Comparison of ENCODE assay signal across 20 cellular contexts in genomic region chr2:54858021-54858681, GRCh38.
DNase-seq lines count a peak whose midpoint lies in the region; TF ChIP-seq lines count a peak whose summit lies in the region.
"Had no signal": no experiment of that assay in that cellular context is flagged by ENCODE, and none has a peak within 500 bp of the region (broad histone marks: within the 10 kb centered on the region; RNA-seq: fewer than 3 reads in every experiment).

No MANE protein-coding gene starts in this region.

- H3K4me1 ChIP-seq in liver (ENCODE audit: control insufficient read depth in 4 of 4, insufficient read depth in 4 of 4, low read length in 3 of 4): peaks cover 4 to 17% (median 6%) of the 10 kb centered on the region in 4 donors
- H3K4me1 ChIP-seq: heart right ventricle, right atrium auricular region had no signal

- peak; percentile 23 to 39 for TF ChIP-seq RAD21 in liver (IDR thresholded peaks at IDR 0.05)

- H3K27ac ChIP-seq in liver (ENCODE audit: low read depth in 1 of 2, low read length in 2 of 2): no peak overlapping the region
- H3K27ac ChIP-seq: coronary artery, heart right ventricle, neutrophil, right atrium auricular region had no signal

- TF ChIP-seq CTCF in liver (IDR thresholded peaks at IDR 0.05; ENCODE audit: low read depth, low read length, missing input control): peak; percentile 15

- H3K27me3 Mint-ChIP-seq in activated CD4-positive, alpha-beta memory T cell treated with anti-CD3 and anti-CD28 coated beads, Interleukin-2, amount 10 ng/mL, durations not matched to agents 7 days and 5 days: no peaks in the 10 kb centered on the region
- H3K27me3 Mint-ChIP-seq: activated T-helper 17 cell treated with anti-CD3 and anti-CD28 coated beads, Interleukin-2, amount 50 U/mL, for 72 hours; B cell; IgD-negative memory B cell had no signal

- 42% methylated on average over 3 of the region's 3 CpGs for WGBS in liver

- H3K27me3 ChIP-seq in liver (ENCODE audit: control insufficient read depth in 4 of 4, insufficient read depth in 4 of 4, low read length in 3 of 4): no peaks in the 10 kb centered on the region
- H3K27me3 ChIP-seq: heart right ventricle, neutrophil, right atrium auricular region had no signal

- no peaks in the 10 kb centered on the region for H3K9me3 Mint-ChIP-seq in activated CD4-positive, alpha-beta memory T cell treated with anti-CD3 and anti-CD28 coated beads, Interleukin-2, amount 10 ng/mL, durations not matched to agents 7 days and 5 days
- H3K9me3 Mint-ChIP-seq: activated T-helper 17 cell treated with anti-CD3 and anti-CD28 coated beads, Interleukin-2, amount 50 U/mL, for 72 hours had no signal

- no peaks in the 10 kb centered on the region for H3K36me3 ChIP-seq in liver (ENCODE audit: control insufficient read depth in 4 of 4, insufficient read depth in 3 of 4, low read depth in 1 of 4, low read length in 3 of 4)
- H3K36me3 ChIP-seq: heart right ventricle, neutrophil, right atrium auricular region had no signal

- no peak overlapping the region for H3K4me3 Mint-ChIP-seq in activated CD4-positive, alpha-beta memory T cell treated with anti-CD3 and anti-CD28 coated beads, Interleukin-2, amount 10 ng/mL, durations not matched to agents 7 days and 5 days
- H3K4me3 Mint-ChIP-seq: activated T-helper 17 cell treated with anti-CD3 and anti-CD28 coated beads, Interleukin-2, amount 50 U/mL, for 72 hours; B cell; IgD-negative memory B cell had no signal

- POLR2A ChIA-PET in activated CD4-positive, alpha-beta memory T cell treated with anti-CD3 and anti-CD28 coated beads, Interleukin-2, amount 10 ng/mL, durations not matched to agents 7 days and 5 days (lab: Charles Lee): no interaction called here

- no peaks in the 10 kb centered on the region for H3K9me3 ChIP-seq in liver (ENCODE audit: control insufficient read depth in 4 of 4, low read length in 3 of 4)
- H3K9me3 ChIP-seq: neutrophil, right atrium auricular region had no signal

- H3K4me1 Mint-ChIP-seq in activated CD4-positive, alpha-beta memory T cell treated with anti-CD3 and anti-CD28 coated beads, Interleukin-2, amount 10 ng/mL, durations not matched to agents 7 days and 5 days: no peaks in the 10 kb centered on the region
- H3K4me1 Mint-ChIP-seq: activated T-helper 17 cell treated with anti-CD3 and anti-CD28 coated beads, Interleukin-2, amount 50 U/mL, for 72 hours; B cell; IgD-negative memory B cell had no signal

- CTCF ChIA-PET in activated CD4-positive, alpha-beta memory T cell treated with anti-CD3 and anti-CD28 coated beads, Interleukin-2, amount 10 ng/mL, durations not matched to agents 7 days and 5 days (lab: Charles Lee): no interaction called here

- no peak overlapping the region for H3K9ac ChIP-seq in liver (ENCODE audit: low read depth in 1 of 2, low read length in 2 of 2)

- DNase-seq in ELR (ENCODE audit: low read depth) (peak; percentile 65), NCI-H446 (lab: John Stamatoyannopoulos, UW) (peak; percentile 42 to 80), cerebellar cortex (ENCODE audit: low spot score) (peak; percentile 15), GM19238 (ENCODE audit: insufficient read length, low spot score) (no peak), mucosa of gallbladder (ENCODE audit: low spot score) (no peak), T-helper 1 cell (no peak)
- DNase-seq in activated CD4-positive, alpha-beta memory T cell treated with anti-CD3 and anti-CD28 coated beads, Interleukin-2, amount 10 ng/mL, durations not matched to agents 7 days and 5 days: no peak
- DNase-seq: amniotic stem cell; heart right ventricle; kidney; NCI-H1092 treated with DMSO at 0.1 percent for 48 hours; NCI-H774; stimulated activated CD4-positive, alpha-beta T cell treated with anti-CD3 and anti-CD28 coated beads, Interleukin-1b, Interleukin-23, amount 100 ng/mL, for 48 hours had no signal

- H3K4me3 ChIP-seq in liver (ENCODE audit: low read depth in 1 of 3, low read length in 3 of 3): no peak overlapping the region
- H3K4me3 ChIP-seq: coronary artery, heart right ventricle, right atrium auricular region had no signal

- H3K36me3 Mint-ChIP-seq in activated CD4-positive, alpha-beta memory T cell treated with anti-CD3 and anti-CD28 coated beads, Interleukin-2, amount 10 ng/mL, durations not matched to agents 7 days and 5 days (ENCODE audit: low read depth): no peaks in the 10 kb centered on the region

- no peak overlapping the region for H3K27ac Mint-ChIP-seq in activated CD4-positive, alpha-beta memory T cell treated with anti-CD3 and anti-CD28 coated beads, Interleukin-2, amount 10 ng/mL, durations not matched to agents 7 days and 5 days
- H3K27ac Mint-ChIP-seq: activated T-helper 17 cell treated with anti-CD3 and anti-CD28 coated beads, Interleukin-2, amount 50 U/mL, for 72 hours; B cell; IgD-negative memory B cell had no signal

TF ChIP-seq in liver, 16 proteins besides CTCF, POLR2A, EP300 and RAD21:
- TF ChIP-seq YY1 (IDR thresholded peaks at IDR 0.05) (no peak), NR2F2 (IDR thresholded peaks at IDR 0.05) (peak; percentile 55), HNF4A (conservative IDR thresholded peaks at IDR 0.05) (peak; percentile 67 to 70), GABPA (IDR thresholded peaks at IDR 0.05 in 1 of 2, conservative IDR thresholded peaks at IDR 0.05 in 1 of 2) (no peak), FOXA1 (IDR thresholded peaks at IDR 0.05) (no peak), ZBTB33 (IDR thresholded peaks at IDR 0.05) (no peak), HNF4G (IDR thresholded peaks at IDR 0.05) (no peak), FOXA2 (IDR thresholded peaks at IDR 0.05) (no peak), EGR1 (IDR thresholded peaks at IDR 0.05; ENCODE audit: low read depth in 2 of 2) (no peak), RXRA (IDR thresholded peaks at IDR 0.05) (peak; percentile 78), REST (IDR thresholded peaks at IDR 0.05) (no peak), ATF3 (IDR thresholded peaks at IDR 0.05) (no peak), SP1 (IDR thresholded peaks at IDR 0.05) (no peak), JUND (IDR thresholded peaks at IDR 0.05) (peak; percentile 39 to 82), TAF1 (conservative IDR thresholded peaks at IDR 0.05) (no peak), MAX (IDR thresholded peaks at IDR 0.05) (peak; percentile 29)

Comparison
In these comparisons a context has a peak if more than half of its experiments do, and no peak if none do; other contexts are left out.
1. DNase-seq: peak in ELR (single experiment), NCI-H446 (2 of 2) and cerebellar cortex (single experiment); none in activated CD4-positive, alpha-beta memory T cell treated with anti-CD3 and anti-CD28 coated beads, Interleukin-2, amount 10 ng/mL, durations not matched to agents 7 days and 5 days (single experiment), GM19238 (single experiment), mucosa of gallbladder (single experiment) and T-helper 1 cell (0 of 5).